In the genomic region with DNA sequence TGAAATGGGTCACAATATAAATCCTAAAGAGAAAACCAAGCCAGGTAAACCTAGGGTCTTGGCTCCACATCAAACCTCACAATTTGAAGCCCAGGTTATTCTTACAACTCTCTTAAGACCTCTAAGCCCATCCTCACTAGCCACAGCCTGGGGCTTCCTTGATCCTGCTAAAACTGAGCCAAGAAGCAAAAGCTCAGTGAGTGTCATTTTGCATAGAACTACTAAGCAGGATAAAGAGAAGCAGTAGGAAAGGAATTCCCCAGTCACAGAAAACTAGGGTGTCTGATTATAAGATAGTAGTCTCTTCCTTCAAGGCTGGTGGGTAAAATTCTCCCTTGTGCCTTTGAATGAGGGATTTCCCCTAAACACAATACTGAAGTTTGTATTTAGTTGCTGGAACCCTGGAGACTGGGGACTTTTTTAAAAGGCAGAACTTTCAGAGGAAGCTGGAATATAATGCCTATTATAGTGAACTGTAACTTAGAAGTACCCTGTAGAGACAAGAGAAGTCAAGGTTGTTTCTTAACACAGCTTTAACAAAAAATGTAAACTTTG, we compare ENCODE assay signal across 26 cellular contexts.
"Had no signal": no experiment of that assay in that cellular context is flagged by ENCODE, and none has a peak within 500 bp of the region (broad histone marks: within the 10 kb centered on the region; RNA-seq: fewer than 3 reads in every experiment).

No MANE protein-coding gene starts in this region.

- H3K4me1 ChIP-seq: breast epithelium, lower lobe of right lung, right lobe of liver had no signal

- H3K36me3 ChIP-seq: breast epithelium, gastroesophageal sphincter, lower lobe of right lung, ovary, right lobe of liver had no signal

- H3K9me3 ChIP-seq: breast epithelium, gastroesophageal sphincter, lower lobe of right lung, mucosa of descending colon, ovary, right lobe of liver, testis had no signal

- H3K27ac ChIP-seq: breast epithelium, gastroesophageal sphincter, lower lobe of right lung, ovary, right lobe of liver, testis had no signal

- H3K4me3 ChIP-seq: breast epithelium, gastroesophageal sphincter, lower lobe of right lung, mucosa of descending colon, ovary, right lobe of liver, testis had no signal

- H3K27me3 Mint-ChIP-seq: activated CD4-positive, alpha-beta T cell treated with anti-CD3 and anti-CD28 coated beads, Interleukin-2, amount 10 ng/mL, durations not matched to agents 7 days and 5 days; natural killer cell treated with Interleukin-12 subunit alpha and Interleukin-12 subunit beta and Interleukin-15 and Interleukin-18, amount 100 ng/mL, for 72 hours; progenitor cell of endocrine pancreas had no signal

- H3K9me3 Mint-ChIP-seq: activated CD4-positive, alpha-beta T cell treated with anti-CD3 and anti-CD28 coated beads, Interleukin-2, amount 10 ng/mL, durations not matched to agents 7 days and 5 days; activated CD8-positive, alpha-beta T cell treated with anti-CD3 and anti-CD28 coated beads for 36 hours; activated naive CD4-positive, alpha-beta T cell treated with anti-CD3 and anti-CD28 coated beads, Interleukin-2, amount 50 U/mL, for 72 hours had no signal

- DNase-seq: activated CD4-positive, alpha-beta T cell treated with anti-CD3 and anti-CD28 coated beads for 1 hour; activated CD4-positive, alpha-beta T cell treated with anti-CD3 and anti-CD28 coated beads, Interleukin-2, amount 10 ng/mL, durations not matched to agents 7 days and 5 days; activated CD8-positive, alpha-beta T cell treated with anti-CD3 and anti-CD28 coated beads for 36 hours; activated naive CD4-positive, alpha-beta T cell; activated T-cell treated with anti-CD3 and anti-CD28 coated beads, Interleukin-2, amount 50 U/mL, for 48 hours; central memory CD4-positive, alpha-beta T cell; head of caudate nucleus; hippocampal formation; kidney glomerular epithelial cell; lower lobe of right lung; mesenchymal stem cell; mucosa of descending colon; ovary; right lobe of liver; stimulated activated CD4-positive, alpha-beta T cell treated with anti-CD3 and anti-CD28 coated beads, Interleukin-2, amount 100 ng/mL, for 48 hours; stimulated activated naive CD4-positive, alpha-beta T cell treated with Interleukin-2 at 50 U/mL for 16 hours; T-helper 17 cell; T1000; testis; trophoblast cell had no signal

- H3K36me3 Mint-ChIP-seq: activated naive CD4-positive, alpha-beta T cell treated with anti-CD3 and anti-CD28 coated beads, Interleukin-2, amount 50 U/mL, for 72 hours; natural killer cell treated with Interleukin-12 subunit alpha and Interleukin-12 subunit beta and Interleukin-15 and Interleukin-18, amount 100 ng/mL, for 72 hours had no signal

- ATAC-seq: activated CD8-positive, alpha-beta T cell treated with anti-CD3 and anti-CD28 coated beads for 36 hours; activated naive CD4-positive, alpha-beta T cell treated with anti-CD3 and anti-CD28 coated beads, Interleukin-2, amount 50 U/mL, for 72 hours; gastroesophageal sphincter; left lobe of liver; lower lobe of right lung; mucosa of descending colon; natural killer cell treated with Interleukin-12 subunit alpha and Interleukin-12 subunit beta and Interleukin-15 and Interleukin-18, amount 100 ng/mL, for 72 hours; right lobe of liver; T-helper 17 cell had no signal

- H3K4me3 Mint-ChIP-seq: activated CD4-positive, alpha-beta T cell treated with anti-CD3 and anti-CD28 coated beads, Interleukin-2, amount 10 ng/mL, durations not matched to agents 7 days and 5 days; activated CD8-positive, alpha-beta T cell treated with anti-CD3 and anti-CD28 coated beads for 36 hours; natural killer cell treated with Interleukin-12 subunit alpha and Interleukin-12 subunit beta and Interleukin-15 and Interleukin-18, amount 100 ng/mL, for 72 hours; T-helper 17 cell had no signal

- H3K27me3 ChIP-seq: breast epithelium, gastroesophageal sphincter, ovary, right lobe of liver, testis had no signal

- H3K4me1 Mint-ChIP-seq: activated CD4-positive, alpha-beta T cell treated with anti-CD3 and anti-CD28 coated beads, Interleukin-2, amount 10 ng/mL, durations not matched to agents 7 days and 5 days; T-helper 17 cell had no signal

- H3K27ac Mint-ChIP-seq: activated CD4-positive, alpha-beta T cell treated with anti-CD3 and anti-CD28 coated beads, Interleukin-2, amount 10 ng/mL, durations not matched to agents 7 days and 5 days; activated CD8-positive, alpha-beta T cell treated with anti-CD3 and anti-CD28 coated beads for 36 hours; activated naive CD4-positive, alpha-beta T cell treated with anti-CD3 and anti-CD28 coated beads, Interleukin-2, amount 50 U/mL, for 72 hours; natural killer cell treated with Interleukin-12 subunit alpha and Interleukin-12 subunit beta and Interleukin-15 and Interleukin-18, amount 100 ng/mL, for 72 hours; progenitor cell of endocrine pancreas; T-helper 17 cell had no signal
